ENCODE assay signal across 8 cellular contexts in the genomic region with DNA sequence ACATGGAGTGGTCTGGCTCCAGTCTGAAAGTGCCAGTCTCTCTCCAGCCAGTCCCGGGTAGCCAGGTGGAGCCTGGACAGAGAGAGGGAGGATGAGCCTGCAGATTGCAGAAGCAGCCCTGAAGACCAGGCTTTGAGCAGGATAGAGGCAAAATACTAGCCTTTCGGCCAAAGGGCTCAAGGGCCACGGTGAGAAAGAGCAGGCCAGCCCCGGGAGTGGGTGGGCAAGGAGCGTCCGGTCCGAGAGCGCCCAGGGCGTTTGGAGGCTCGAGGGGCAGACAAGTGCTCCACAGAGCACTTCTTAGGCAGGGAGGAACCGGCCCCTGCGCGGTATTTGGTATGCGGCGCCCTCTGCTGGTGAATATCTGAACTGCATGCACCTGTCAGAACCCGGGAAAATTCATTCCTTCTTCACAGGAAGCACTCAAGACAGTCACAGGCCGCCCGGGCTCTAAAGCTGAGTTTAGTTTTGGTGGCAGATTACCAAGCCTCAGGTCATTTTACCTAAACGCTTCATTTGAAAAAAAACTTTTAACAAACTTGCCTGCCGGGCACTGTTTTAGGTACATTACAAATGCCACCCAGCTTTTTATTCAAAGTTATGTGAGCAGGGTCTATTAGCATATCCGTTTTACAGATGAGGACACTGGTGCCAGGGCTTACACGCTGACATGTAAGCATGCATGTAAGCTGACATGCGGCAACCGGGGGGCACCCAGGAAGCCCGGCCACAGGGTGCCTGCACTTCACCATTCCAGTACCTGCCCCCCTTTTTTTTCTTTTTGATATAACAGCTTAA. TPM values are rescaled to one million over a fixed set of nuclear protein-coding genes. Genes with fewer than 3 reads are reported as not detected.
DNase-seq lines count a peak whose midpoint lies in the region; ATAC-seq and FAIRE-seq lines count a peak whose summit lies in the region.

No MANE protein-coding gene starts in this region.

- ATAC-seq in GM21825 (IDR thresholded peaks at IDR 0.05; ENCODE audit: unreplicated experiment) (peak; percentile 49), HG03520 (IDR thresholded peaks at IDR 0.05; ENCODE audit: unreplicated experiment) (no peak)

- H3K27me3 ChIP-seq in small intestine (ENCODE audit: control insufficient read depth in 2 of 2, insufficient read depth in 2 of 2, low read length in 2 of 2) = peaks cover 0 to 3% of the 10 kb centered on the region in 2 donors

- H3K4me1 ChIP-seq in small intestine (ENCODE audit: control insufficient read depth in 2 of 2, insufficient read depth in 1 of 2, low read depth in 1 of 2, low read length in 1 of 2) = no peaks in the 10 kb centered on the region

- DNase-seq in D341Med (ENCODE audit: low spot score) = peak; percentile 89
- DNase-seq in NCI-H146 (lab: John Stamatoyannopoulos, UW) = peak; percentile 80
- DNase-seq in SW480 (ENCODE audit: low spot score) = peak; percentile 72
- peak; percentile 34 for DNase-seq in amniotic epithelial cell (ENCODE audit: low read depth)
- peak; percentile 70 for DNase-seq in hepatic stellate cell (ENCODE audit: low spot score)
- DNase-seq in small intestine = peak; percentile 47

- H3K9me3 ChIP-seq in small intestine (ENCODE audit: control insufficient read depth, low read depth) = no peaks in the 10 kb centered on the region

- FAIRE-seq in small intestine (lab: Jason Lieb, UNC) = no peak

- H3K36me3 ChIP-seq in small intestine (ENCODE audit: control insufficient read depth in 2 of 2, insufficient read depth in 2 of 2, low read length in 2 of 2) = no peaks in the 10 kb centered on the region

- H3K27ac ChIP-seq in small intestine (ENCODE audit: low read depth in 1 of 2, low read length in 1 of 2) = no peak overlapping the region

- no peak overlapping the region for H3K4me3 ChIP-seq in small intestine (ENCODE audit: low read depth in 1 of 2, low read length in 2 of 2)

- 13 to 17% (median 15%) methylated on average over 25 of the region's 25 CpGs for WGBS in small intestine, 3 donors

RNA-seq across cellular contexts. Expression of a gene that starts 21.0 kb away (rescaled TPM):
- polyA plus RNA-seq in small intestine = 100 to 1,000 TPM in 2 of 3 donors, 10 to 100 TPM in 1; 85.0 to 172 (median 121) TPM

Comparison
In these comparisons a context has a peak if more than half of its experiments do, and no peak if none do; other contexts are left out.
1. DNase-seq: peak in every context shown above with its lines; median percentile 89 in D341Med; 80 in NCI-H146; 72 in SW480; 70 in hepatic stellate cell; 47 in small intestine; 34 in amniotic epithelial cell.